Comparison of ENCODE assay signal across 22 cellular contexts in genomic region chr20:556984-557383, GRCh38.
"Had no signal": no experiment of that assay in that cellular context is flagged by ENCODE, and none has a peak within 500 bp of the region (broad histone marks: within the 10 kb centered on the region; RNA-seq: fewer than 3 reads in every experiment).

No MANE protein-coding gene starts in this region.

- H3K27ac ChIP-seq: colonic mucosa, dorsolateral prefrontal cortex, epithelial cell of prostate, esophagus muscularis mucosa, esophagus squamous epithelium, foreskin keratinocyte, gastrocnemius medialis, gastroesophageal sphincter, heart right ventricle had no signal

- H3K4me3 ChIP-seq: colonic mucosa, dorsolateral prefrontal cortex, esophagus muscularis mucosa, esophagus squamous epithelium, gastrocnemius medialis, gastroesophageal sphincter, heart left ventricle, heart right ventricle had no signal

- DNase-seq: colonic mucosa; cortex of kidney; dermis blood vessel endothelial cell; dorsolateral prefrontal cortex; effector CD4-positive, alpha-beta T cell; effector CD8-positive, alpha-beta T cell; effector memory CD4-positive, alpha-beta T cell; effector memory CD8-positive, alpha-beta T cell; endodermal cell; erythroblast; esophagus squamous epithelium; foreskin fibroblast; foreskin keratinocyte; foreskin melanocyte; gastrocnemius medialis; glutamatergic neuron; head of caudate nucleus; heart left ventricle; heart right ventricle had no signal

- H3K36me3 ChIP-seq: colonic mucosa, esophagus muscularis mucosa, esophagus squamous epithelium, gastrocnemius medialis, gastroesophageal sphincter, heart left ventricle, heart right ventricle had no signal

- H3K4me1 ChIP-seq: colonic mucosa, foreskin keratinocyte, gastroesophageal sphincter had no signal

- H3K9me3 ChIP-seq: colonic mucosa, esophagus muscularis mucosa, esophagus squamous epithelium, gastrocnemius medialis, gastroesophageal sphincter, heart left ventricle, heart right ventricle had no signal
